ENCODE assay signal across 18 cellular contexts in genomic region chr1:26079960-26080814, GRCh38. TPM values are rescaled to one million over a fixed set of nuclear protein-coding genes. Genes with fewer than 3 reads are reported as not detected.
DNase-seq lines count a peak whose midpoint lies in the region; ATAC-seq, FAIRE-seq and TF ChIP-seq lines count a peak whose summit lies in the region.
"Had no signal": no experiment of that assay in that cellular context is flagged by ENCODE, and none has a peak within 500 bp of the region (broad histone marks: within the 10 kb centered on the region; RNA-seq: fewer than 3 reads in every experiment).

No MANE protein-coding gene starts in this region.

- ATAC-seq in HepG2: no peak
- ATAC-seq in right lobe of liver: no peak

- H3K79me2 ChIP-seq in HepG2 (ENCODE audit: insufficient read depth, low read length): no peaks in the 10 kb centered on the region

- TF ChIP-seq EP300 in HepG2 (IDR thresholded peaks at IDR 0.05; ENCODE audit: low read depth in 2 of 2, low read length in 2 of 2) (no peak), HepG2 (CRISPR knock-in tag; IDR thresholded peaks at IDR 0.05; ENCODE audit: borderline replicate concordance) (no peak)

- no peak overlapping the region for H2AFZ ChIP-seq in HepG2 (ENCODE audit: low read length)
- H2AFZ ChIP-seq: GM23248 had no signal

- H3K27me3 ChIP-seq in HepG2 (ENCODE audit: control insufficient read depth in 1 of 2, insufficient read depth in 2 of 2, low read length in 2 of 2) (no peaks in the 10 kb centered on the region; a peak in 2 of 5 replicates), right lobe of liver (no peaks in the 10 kb centered on the region)
- H3K27me3 ChIP-seq: MG63 had no signal

- H3K4me2 ChIP-seq in HepG2 (ENCODE audit: low read depth, low read length): no peak overlapping the region
- H3K4me2 ChIP-seq: SK-N-SH had no signal

- H3K36me3 ChIP-seq in HepG2 (replicated peaks in 1 of 2; ENCODE audit: control insufficient read depth in 1 of 2, insufficient read depth in 2 of 2, low read length in 2 of 2): no peaks in the 10 kb centered on the region
- no peaks in the 10 kb centered on the region for H3K36me3 ChIP-seq in right lobe of liver
- H3K36me3 ChIP-seq: MG63 had no signal

- TF ChIP-seq POLR2A in HepG2 (IDR thresholded peaks at IDR 0.05; ENCODE audit: insufficient read depth in 1 of 2, low read depth in 2 of 2, low read length in 2 of 2): no peak
- no peak for TF ChIP-seq POLR2A in right lobe of liver (IDR thresholded peaks at IDR 0.05)

- H4K20me1 ChIP-seq in HepG2 (ENCODE audit: insufficient read depth, low read length): no peaks in the 10 kb centered on the region

- no peak overlapping the region for H3K27ac ChIP-seq in HepG2 (ENCODE audit: extremely low read length, insufficient read depth, low read length)
- no peak overlapping the region for H3K27ac ChIP-seq in right lobe of liver
- H3K27ac ChIP-seq: GM23248 had no signal

- in situ Hi-C loops in HepG2 (cut with HindIII; ENCODE audit: extremely low pct_ligation_motif_present, low pct_unique_long_range_greater_than_20kb): no loop called here

- CTCF ChIA-PET in HepG2 (lab: Yijun Ruan, JAX; ENCODE audit: low intra/inter-chr PET ratio, low total read pairs): no interaction called here

- no peak for FAIRE-seq in HepG2 (lab: Jason Lieb, UNC)

- H3K4me3 ChIP-seq in HepG2 (replicated peaks in 1 of 3; ENCODE audit: insufficient read depth in 1 of 3, low read depth in 2 of 3, low read length in 3 of 3) (no peak overlapping the region), right lobe of liver (no peak overlapping the region)
- H3K4me3 ChIP-seq: GM23248, MG63 had no signal

- DNase-seq in HepG2 (ENCODE audit: low spot score) (no peak), right lobe of liver (no peak), NCI-H146 treated with DMSO at 0.1 percent for 48 hours (lab: John Stamatoyannopoulos, UW; ENCODE audit: unreplicated experiment) (peak; percentile 21), mucosa of gallbladder (ENCODE audit: low spot score) (peak; percentile 51), hippocampal formation (lab: John Stamatoyannopoulos, UW) (no peak), cerebellar cortex (ENCODE audit: low spot score) (no peak), MV-4-11 (lab: John Stamatoyannopoulos, UW) (no peak)
- DNase-seq: DMS 273 treated with DMSO at 0.1 percent for 48 hours; GM23248; MG63; NCI-H1417; NCI-H2081 treated with DMSO at 0.1 percent for 48 hours; NCI-H524 treated with DMSO at 0.1 percent for 48 hours; NK-92 treated with Interleukin-12 subunit alpha and Interleukin-12 subunit beta, amount 100 ng/mL, for 24 hours; SK-N-SH had no signal

- no peaks in the 10 kb centered on the region for H3K4me1 ChIP-seq in HepG2 (ENCODE audit: insufficient read depth, low read length)
- H3K4me1 ChIP-seq in right lobe of liver: peaks cover 0 to 10% (median 4%) of the 10 kb centered on the region in 4 donors

- H3K9me3 ChIP-seq in HepG2 (ENCODE audit: low read length) (no peaks in the 10 kb centered on the region), right lobe of liver (no peaks in the 10 kb centered on the region)
- H3K9me3 ChIP-seq: MG63, SK-N-SH had no signal

- no peak overlapping the region for H3K9ac ChIP-seq in HepG2 (ENCODE audit: insufficient read depth, low read depth, low read length)
- H3K9ac ChIP-seq: GM23248, SK-N-SH had no signal

- intact Hi-C loops in HepG2 (cut with micrococcal nuclease; ENCODE audit: unreplicated experiment) (no loop called here), right lobe of liver (cut with DNase I) (no loop called here)

- TF ChIP-seq CTCF in HepG2 (CRISPR knock-in tag; IDR thresholded peaks at IDR 0.05) (no peak), right lobe of liver (IDR thresholded peaks at IDR 0.05) (no peak)

- POLR2A ChIA-PET in HepG2 (lab: Yijun Ruan, JAX): no interaction called here

- TF ChIP-seq RAD21 in HepG2 (CRISPR knock-in tag; IDR thresholded peaks at IDR 0.05): no peak

- 15% methylated on average over 9 of the region's 9 CpGs for WGBS in HepG2 (ENCODE audit: low lambda C conversion rate)
- WGBS in right lobe of liver (ENCODE audit: insufficient coverage, low coverage, low lambda C conversion rate, missing lambda C conversion rate): 38% methylated on average over 9 of the region's 9 CpGs

- no TSS peak for BruUV-seq in HepG2 (replicated peaks; lab: Mats Ljungman, UMichigan)

RNA-seq across cellular contexts. Expression of gene TRIM63, which starts 12.8 kb away (rescaled TPM):
- not detected in 2 replicates for total RNA-seq in HepG2 (2016; rRNA removed; fragmentation: Illumina TruSeq; extraction: Trizol)
- total RNA-seq in HepG2 (2016; cell fraction: cytosol; rRNA removed; fragmentation: Illumina TruSeq; extraction: Trizol; ENCODE audit: low read depth): not detected in 2 replicates
- not detected in 2 replicates for total RNA-seq in HepG2 (2016; cell fraction: insoluble cytoplasmic fraction; rRNA removed; fragmentation: Illumina TruSeq; extraction: Trizol)
- not detected in 2 replicates for total RNA-seq in HepG2 (2016; cell fraction: membrane; rRNA removed; fragmentation: Illumina TruSeq; extraction: Trizol)
- total RNA-seq in HepG2 (2016; cell fraction: nucleus; rRNA removed; fragmentation: Illumina TruSeq; extraction: Trizol): not detected in 2 replicates
- not detected in 2 replicates for polyA plus RNA-seq in HepG2 (2011; rRNA removed)
- polyA plus RNA-seq in HepG2 (2011; cell fraction: cytosol; rRNA removed): not detected in 2 replicates
- polyA plus RNA-seq in HepG2 (2011; cell fraction: nucleus; rRNA removed): not detected in 2 replicates
- not detected in 2 replicates for polyA plus RNA-seq in HepG2 (2012)
- polyA plus RNA-seq in HepG2 (2016; cell fraction: cytosol; fragmentation: Illumina TruSeq; extraction: Trizol; ENCODE audit: low read depth): not detected in 2 replicates
- not detected in 2 replicates for polyA plus RNA-seq in HepG2 (2016; cell fraction: insoluble cytoplasmic fraction; fragmentation: Illumina TruSeq; extraction: Trizol; ENCODE audit: low read depth)
- polyA plus RNA-seq in HepG2 (2016; cell fraction: membrane; fragmentation: Illumina TruSeq; extraction: Trizol; ENCODE audit: low read depth): not detected in 2 replicates
- not detected in 2 replicates for polyA plus RNA-seq in HepG2 (2016; cell fraction: nucleus; fragmentation: Illumina TruSeq; extraction: Trizol; ENCODE audit: insufficient read depth, low read depth)
- not detected in 2 replicates for polyA minus RNA-seq in HepG2 (2011; rRNA and poly(A)+ RNA removed; ENCODE audit: low replicate concordance)
- not detected in 2 replicates for polyA minus RNA-seq in HepG2 (2011; cell fraction: cytosol; rRNA and poly(A)+ RNA removed)
- polyA minus RNA-seq in HepG2 (2011; cell fraction: nucleus; rRNA and poly(A)+ RNA removed): not detected in 2 replicates
- 1 to 10 TPM in 1 of 6 experiments, under 1 TPM in 2, not detected in 3; 0.18 to 3.5 (median 0.49) TPM for total RNA-seq in right lobe of liver
- 6.1 TPM for total RNA-seq in mucosa of gallbladder
- total RNA-seq: GM23248 had no signal
- polyA plus RNA-seq: AG04450, BJ, GM23248, SK-N-SH had no signal

RNA-seq across cellular contexts. Expression of gene PDIK1L, which starts 31.4 kb away (rescaled TPM):
- 4.6 and 5.8 TPM in 2 replicates for total RNA-seq in HepG2 (2016; rRNA removed; fragmentation: Illumina TruSeq; extraction: Trizol)
- 0.51 and 0.53 TPM in 2 replicates for total RNA-seq in HepG2 (2016; cell fraction: cytosol; rRNA removed; fragmentation: Illumina TruSeq; extraction: Trizol; ENCODE audit: low read depth)
- total RNA-seq in HepG2 (2016; cell fraction: insoluble cytoplasmic fraction; rRNA removed; fragmentation: Illumina TruSeq; extraction: Trizol): 4.4 and 6.6 TPM in 2 replicates
- total RNA-seq in HepG2 (2016; cell fraction: membrane; rRNA removed; fragmentation: Illumina TruSeq; extraction: Trizol): 2.5 and 2.9 TPM in 2 replicates
- total RNA-seq in HepG2 (2016; cell fraction: nucleus; rRNA removed; fragmentation: Illumina TruSeq; extraction: Trizol): 3.9 and 4.1 TPM in 2 replicates
- polyA plus RNA-seq in HepG2 (2011; rRNA removed): 1.2 and 1.9 TPM in 2 replicates
- polyA plus RNA-seq in HepG2 (2011; cell fraction: cytosol; rRNA removed): 0.83 and 1.0 TPM in 2 replicates
- 1.3 and 1.5 TPM in 2 replicates for polyA plus RNA-seq in HepG2 (2011; cell fraction: nucleus; rRNA removed)
- polyA plus RNA-seq in HepG2 (2012): 1.7 and 2.7 TPM in 2 replicates
- 0.14 and 0.24 TPM in 2 replicates for polyA plus RNA-seq in HepG2 (2016; cell fraction: cytosol; fragmentation: Illumina TruSeq; extraction: Trizol; ENCODE audit: low read depth)
- polyA plus RNA-seq in HepG2 (2016; cell fraction: insoluble cytoplasmic fraction; fragmentation: Illumina TruSeq; extraction: Trizol; ENCODE audit: low read depth): 3.9 and 4.2 TPM in 2 replicates
- polyA plus RNA-seq in HepG2 (2016; cell fraction: membrane; fragmentation: Illumina TruSeq; extraction: Trizol; ENCODE audit: low read depth): 0.95 and 0.99 TPM in 2 replicates
- 5.3 and 5.7 TPM in 2 replicates for polyA plus RNA-seq in HepG2 (2016; cell fraction: nucleus; fragmentation: Illumina TruSeq; extraction: Trizol; ENCODE audit: insufficient read depth, low read depth)
- 0.96 and 5.8 TPM in 2 replicates for polyA minus RNA-seq in HepG2 (2011; rRNA and poly(A)+ RNA removed; ENCODE audit: low replicate concordance)
- polyA minus RNA-seq in HepG2 (2011; cell fraction: cytosol; rRNA and poly(A)+ RNA removed): 1.9 and 2.7 TPM in 2 replicates
- 4.1 and 5.1 TPM in 2 replicates for polyA minus RNA-seq in HepG2 (2011; cell fraction: nucleus; rRNA and poly(A)+ RNA removed)
- total RNA-seq in right lobe of liver: 1 to 10 TPM; 3.8 to 7.5 (median 5.1) TPM
- total RNA-seq in mucosa of gallbladder: 19.0 TPM

RNA-seq across cellular contexts. Expression of gene SLC30A2, which starts 34.3 kb away (rescaled TPM):
- total RNA-seq in HepG2 (2016; rRNA removed; fragmentation: Illumina TruSeq; extraction: Trizol) (not detected in 2 replicates), right lobe of liver (under 1 TPM in 5 of 6 experiments, not detected in 1; 0.07 to 0.31 (median 0.22) TPM), mucosa of gallbladder (166 TPM)
- not detected in 2 replicates for total RNA-seq in HepG2 (2016; cell fraction: cytosol; rRNA removed; fragmentation: Illumina TruSeq; extraction: Trizol; ENCODE audit: low read depth)
- 0.04 TPM in 1 of 2 replicates, not detected in the other for total RNA-seq in HepG2 (2016; cell fraction: insoluble cytoplasmic fraction; rRNA removed; fragmentation: Illumina TruSeq; extraction: Trizol)
- total RNA-seq in HepG2 (2016; cell fraction: membrane; rRNA removed; fragmentation: Illumina TruSeq; extraction: Trizol): not detected in 2 replicates
- not detected in 2 replicates for total RNA-seq in HepG2 (2016; cell fraction: nucleus; rRNA removed; fragmentation: Illumina TruSeq; extraction: Trizol)
- polyA plus RNA-seq in HepG2 (2011; rRNA removed): not detected in 2 replicates
- polyA plus RNA-seq in HepG2 (2011; cell fraction: cytosol; rRNA removed): not detected in 2 replicates
- polyA plus RNA-seq in HepG2 (2011; cell fraction: nucleus; rRNA removed): not detected in 2 replicates
- polyA plus RNA-seq in HepG2 (2012): not detected in 2 replicates
- not detected in 2 replicates for polyA plus RNA-seq in HepG2 (2016; cell fraction: cytosol; fragmentation: Illumina TruSeq; extraction: Trizol; ENCODE audit: low read depth)
- not detected in 2 replicates for polyA plus RNA-seq in HepG2 (2016; cell fraction: insoluble cytoplasmic fraction; fragmentation: Illumina TruSeq; extraction: Trizol; ENCODE audit: low read depth)
- not detected in 2 replicates for polyA plus RNA-seq in HepG2 (2016; cell fraction: membrane; fragmentation: Illumina TruSeq; extraction: Trizol; ENCODE audit: low read depth)
- polyA plus RNA-seq in HepG2 (2016; cell fraction: nucleus; fragmentation: Illumina TruSeq; extraction: Trizol; ENCODE audit: insufficient read depth, low read depth): not detected in 2 replicates
- 0.05 and 0.32 TPM in 2 replicates for polyA minus RNA-seq in HepG2 (2011; rRNA and poly(A)+ RNA removed; ENCODE audit: low replicate concordance)
- not detected in 2 replicates for polyA minus RNA-seq in HepG2 (2011; cell fraction: cytosol; rRNA and poly(A)+ RNA removed)
- not detected in 2 replicates for polyA minus RNA-seq in HepG2 (2011; cell fraction: nucleus; rRNA and poly(A)+ RNA removed)
- total RNA-seq: GM23248 had no signal
- polyA plus RNA-seq: AG04450, BJ, SK-N-SH had no signal

RNA-seq across cellular contexts. Expression of gene EXTL1, which starts 58.6 kb away (rescaled TPM):
- total RNA-seq in HepG2 (2016; rRNA removed; fragmentation: Illumina TruSeq; extraction: Trizol) (0.28 and 0.35 TPM in 2 replicates), right lobe of liver (under 1 TPM in 2 of 6 experiments, not detected in 4; 0.06 to 0.19 TPM), mucosa of gallbladder (1.6 TPM)
- total RNA-seq in HepG2 (2016; cell fraction: cytosol; rRNA removed; fragmentation: Illumina TruSeq; extraction: Trizol; ENCODE audit: low read depth): 0.09 and 0.20 TPM in 2 replicates
- 0.19 and 0.52 TPM in 2 replicates for total RNA-seq in HepG2 (2016; cell fraction: insoluble cytoplasmic fraction; rRNA removed; fragmentation: Illumina TruSeq; extraction: Trizol)
- 0.19 and 0.48 TPM in 2 replicates for total RNA-seq in HepG2 (2016; cell fraction: membrane; rRNA removed; fragmentation: Illumina TruSeq; extraction: Trizol)
- 0.69 and 0.78 TPM in 2 replicates for total RNA-seq in HepG2 (2016; cell fraction: nucleus; rRNA removed; fragmentation: Illumina TruSeq; extraction: Trizol)
- 1.0 and 1.5 TPM in 2 replicates for polyA plus RNA-seq in HepG2 (2011; rRNA removed)
- 0.60 and 0.75 TPM in 2 replicates for polyA plus RNA-seq in HepG2 (2011; cell fraction: cytosol; rRNA removed)
- polyA plus RNA-seq in HepG2 (2011; cell fraction: nucleus; rRNA removed): 4.9 and 5.4 TPM in 2 replicates
- 0.87 and 1.2 TPM in 2 replicates for polyA plus RNA-seq in HepG2 (2012)
- polyA plus RNA-seq in HepG2 (2016; cell fraction: cytosol; fragmentation: Illumina TruSeq; extraction: Trizol; ENCODE audit: low read depth): 0.07 and 0.11 TPM in 2 replicates
- 0.26 and 0.27 TPM in 2 replicates for polyA plus RNA-seq in HepG2 (2016; cell fraction: insoluble cytoplasmic fraction; fragmentation: Illumina TruSeq; extraction: Trizol; ENCODE audit: low read depth)
- polyA plus RNA-seq in HepG2 (2016; cell fraction: membrane; fragmentation: Illumina TruSeq; extraction: Trizol; ENCODE audit: low read depth): 0.18 and 0.20 TPM in 2 replicates
- polyA plus RNA-seq in HepG2 (2016; cell fraction: nucleus; fragmentation: Illumina TruSeq; extraction: Trizol; ENCODE audit: insufficient read depth, low read depth): 0.52 and 0.65 TPM in 2 replicates
- polyA minus RNA-seq in HepG2 (2011; rRNA and poly(A)+ RNA removed; ENCODE audit: low replicate concordance): 0.12 and 2.8 TPM in 2 replicates
- 0.20 and 0.53 TPM in 2 replicates for polyA minus RNA-seq in HepG2 (2011; cell fraction: cytosol; rRNA and poly(A)+ RNA removed)
- 4.1 and 5.9 TPM in 2 replicates for polyA minus RNA-seq in HepG2 (2011; cell fraction: nucleus; rRNA and poly(A)+ RNA removed)
- total RNA-seq: HT-29 had no signal

Comparison
In these comparisons a context has a peak if more than half of its experiments do, and no peak if none do; other contexts are left out.
1. DNase-seq: peak in NCI-H146 treated with DMSO at 0.1 percent for 48 hours (single experiment) and mucosa of gallbladder (single experiment); none in HepG2 (single experiment), right lobe of liver (0 of 3), hippocampal formation (0 of 2), cerebellar cortex (single experiment) and MV-4-11 (single experiment).
2. RNA of gene SLC30A2, which starts 34.3 kb away (total RNA-seq): 166 TPM in mucosa of gallbladder (single experiment); 0.07 to 0.31 TPM in right lobe of liver and 0.04 TPM in HepG2; every median in the first group is over 100 times any median in the second.